Comparison of ENCODE assay signal across 9 cellular contexts in genomic region chr14:64235652-64236640, GRCh38. TPM values are rescaled to one million over a fixed set of nuclear protein-coding genes. Genes with fewer than 3 reads are reported as not detected.
A peak's percentile ranks its signal among the peaks of the same experiment; 100 is the strongest.
DNase-seq lines count a peak whose midpoint lies in the region; ATAC-seq and TF ChIP-seq lines count a peak whose summit lies in the region.
"Had no signal": no experiment of that assay in that cellular context is flagged by ENCODE, and none has a peak within 500 bp of the region (broad histone marks: within the 10 kb centered on the region; RNA-seq: fewer than 3 reads in every experiment).

No MANE protein-coding gene starts in this region.

- H3K4me1 Mint-ChIP-seq in naive thymus-derived CD8-positive, alpha-beta T cell = peaks cover 3 to 46% (median 5%) of the 10 kb centered on the region in 4 donors

- in situ Hi-C loops in G401 (cut with HindIII; ENCODE audit: low sequenced_read_pairs) = no loop called here

- H3K27me3 ChIP-seq in tibial artery (no peaks in the 10 kb centered on the region), uterus (no peaks in the 10 kb centered on the region), MG63 (no peaks in the 10 kb centered on the region)

- H3K9me3 ChIP-seq in tibial artery = no peaks in the 10 kb centered on the region
- H3K9me3 ChIP-seq in uterus = no peaks in the 10 kb centered on the region
- no peaks in the 10 kb centered on the region for H3K9me3 ChIP-seq in MG63

- intact Hi-C loops in tibial artery (cut with DNase I; ENCODE audit: low total_unique reads) = no loop called here
- intact Hi-C loops in uterus (cut with DNase I; ENCODE audit: low total_unique reads) = no loop called here

- POLR2A ChIA-PET in naive thymus-derived CD8-positive, alpha-beta T cell (lab: Charles Lee) = no interaction called here

- TF ChIP-seq CTCF in tibial artery (IDR thresholded peaks at IDR 0.05) = no peak
- TF ChIP-seq CTCF in uterus (IDR thresholded peaks at IDR 0.05) = no peak

- peak overlapping the region in 2 of 10 donors; percentile 15 to 46 for H3K4me3 Mint-ChIP-seq in naive thymus-derived CD8-positive, alpha-beta T cell

- no peaks in the 10 kb centered on the region for H3K9me3 Mint-ChIP-seq in naive thymus-derived CD8-positive, alpha-beta T cell

- no peaks in the 10 kb centered on the region for H3K36me3 Mint-ChIP-seq in naive thymus-derived CD8-positive, alpha-beta T cell

- H3K27ac ChIP-seq in tibial artery = no peak overlapping the region
- H3K27ac ChIP-seq in uterus = no peak overlapping the region

- no peak overlapping the region for H3K4me3 ChIP-seq in tibial artery
- H3K4me3 ChIP-seq in uterus = no peak overlapping the region
- no peak overlapping the region for H3K4me3 ChIP-seq in MG63

- H3K4me1 ChIP-seq in tibial artery = peaks cover 0 to 29% (median 15%) of the 10 kb centered on the region in 4 donors
- no peaks in the 10 kb centered on the region for H3K4me1 ChIP-seq in uterus

- peak; percentile 66 for ATAC-seq in GM18868 (IDR thresholded peaks at IDR 0.05; ENCODE audit: unreplicated experiment)
- peak; percentile 50 for ATAC-seq in GM21737 (IDR thresholded peaks at IDR 0.05; ENCODE audit: unreplicated experiment)
- peak; percentile 44 for ATAC-seq in HG03575 (IDR thresholded peaks at IDR 0.05; ENCODE audit: extremely low read depth, insufficient number of reproducible peaks, low FRiP score, unreplicated experiment)
- peak; percentile 10 to 66 for ATAC-seq in naive thymus-derived CD8-positive, alpha-beta T cell

- no peak for TF ChIP-seq POLR2A in uterus (IDR thresholded peaks at IDR 0.05)

- H3K27me3 Mint-ChIP-seq in naive thymus-derived CD8-positive, alpha-beta T cell = peaks cover 0 to 12% (median 2%) of the 10 kb centered on the region in 5 donors

- DNase-seq in naive thymus-derived CD8-positive, alpha-beta T cell = peak in 1 of 10 donors; percentile 20
- no peak for DNase-seq in G401 (ENCODE audit: low spot score)
- DNase-seq in tibial artery = no peak
- no peak for DNase-seq in uterus
- no peak for DNase-seq in MG63
- DNase-seq: HCEC 1CT had no signal

- H3K27ac Mint-ChIP-seq in naive thymus-derived CD8-positive, alpha-beta T cell = peak overlapping the region in 5 of 10 donors; percentile 2 to 87 (median 67)

- H3K36me3 ChIP-seq in tibial artery (peaks cover 0 to 19% (median 0%) of the 10 kb centered on the region in 3 donors), uterus (no peaks in the 10 kb centered on the region), MG63 (no peaks in the 10 kb centered on the region)

RNA-seq across cellular contexts. Expression of gene ESR2, which starts 58.2 kb away (rescaled TPM):
- under 1 TPM; 0.29 to 0.41 TPM for total RNA-seq in naive thymus-derived CD8-positive, alpha-beta T cell
- polyA plus RNA-seq in naive thymus-derived CD8-positive, alpha-beta T cell = under 1 TPM in 1 of 3 donors, not detected in 2; 0.16 TPM
- not detected in 2 replicates for total RNA-seq in G401 (2014; rRNA removed; shearing (Covaris generic))
- 1 to 10 TPM in 3 of 4 donors, under 1 TPM in 1; 0.41 to 8.2 (median 3.9) TPM for total RNA-seq in uterus
- not detected in 2 replicates for total RNA-seq in MG63 (2014; rRNA removed; shearing (Covaris generic); ENCODE audit: low replicate concordance)
